13 cellular contexts compared by ENCODE assay signal in the genomic region with DNA sequence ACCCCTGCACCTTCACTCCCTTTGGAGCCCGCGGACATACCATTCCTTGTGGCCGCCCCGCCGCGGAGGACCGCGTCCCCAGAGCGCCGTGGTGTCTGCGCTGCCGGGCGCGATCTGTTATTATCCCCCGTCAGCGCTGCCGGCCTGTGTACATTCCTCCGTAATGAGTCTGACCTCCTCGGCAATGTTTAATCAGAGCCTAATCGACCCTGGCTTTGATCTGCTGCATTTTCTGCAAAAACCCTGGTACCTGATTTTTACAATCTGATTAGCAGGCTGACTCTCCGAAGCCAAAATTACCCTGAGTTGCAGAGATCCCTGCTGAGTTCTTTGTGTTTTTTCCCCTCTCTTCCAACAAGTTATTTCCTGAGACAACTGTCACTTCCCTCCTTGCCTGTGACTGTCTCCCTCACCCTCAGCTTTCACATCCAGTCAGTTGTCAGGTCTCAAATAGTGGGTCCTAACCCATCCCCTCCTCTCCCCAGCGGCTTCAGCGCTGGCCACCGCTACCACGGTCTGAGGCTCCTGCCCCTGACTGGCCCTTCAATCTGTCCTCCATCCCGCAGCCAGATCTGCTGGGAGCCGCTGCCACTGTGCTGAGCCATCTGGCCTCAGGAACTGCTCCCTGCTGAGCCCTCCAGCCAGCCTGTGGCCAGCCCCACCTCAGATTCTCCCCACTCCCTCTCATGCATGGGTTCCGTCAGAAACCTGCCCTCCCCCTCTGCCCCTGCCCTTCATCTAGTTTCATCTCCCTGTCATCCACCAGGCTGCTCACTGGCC. TPM values are rescaled to one million over a fixed set of nuclear protein-coding genes. Genes with fewer than 3 reads are reported as not detected.
A peak's percentile ranks its signal among the peaks of the same experiment; 100 is the strongest.
DNase-seq lines count a peak whose midpoint lies in the region; ATAC-seq, FAIRE-seq and TF ChIP-seq lines count a peak whose summit lies in the region.
"Had no signal": no experiment of that assay in that cellular context is flagged by ENCODE, and none has a peak within 500 bp of the region (broad histone marks: within the 10 kb centered on the region; RNA-seq: fewer than 3 reads in every experiment).

No MANE protein-coding gene starts in this region.

- no peak overlapping the region for H3K4me3 Mint-ChIP-seq in astrocyte (ENCODE audit: unreplicated experiment)
- H3K4me3 Mint-ChIP-seq: naive thymus-derived CD4-positive, alpha-beta T cell had no signal

- H3K9ac ChIP-seq in astrocyte (ENCODE audit: low read length), result peak overlapping the region; percentile 58

- peak overlapping the region; percentile 68 for H3K27ac ChIP-seq in astrocyte (ENCODE audit: low read depth, low read length)

- H2AFZ ChIP-seq in astrocyte (ENCODE audit: low read depth, low read length), result no peak overlapping the region

- FAIRE-seq in astrocyte (lab: Jason Lieb, UNC), result no peak
- FAIRE-seq: GM19239 had no signal

- H3K36me3 Mint-ChIP-seq in astrocyte (ENCODE audit: low read depth, unreplicated experiment), result no peaks in the 10 kb centered on the region
- H3K36me3 Mint-ChIP-seq: naive thymus-derived CD4-positive, alpha-beta T cell had no signal

- H3K4me1 ChIP-seq in astrocyte (ENCODE audit: insufficient read depth, low read length), result peaks cover 57% of the 10 kb centered on the region

- H3K4me3 ChIP-seq in astrocyte (ENCODE audit: insufficient read depth, low read depth, low read length), result peak overlapping the region; percentile 14

- peaks cover 5% of the 10 kb centered on the region for H3K9me3 Mint-ChIP-seq in astrocyte (ENCODE audit: unreplicated experiment)
- H3K9me3 Mint-ChIP-seq: naive thymus-derived CD4-positive, alpha-beta T cell had no signal

- H3K27me3 ChIP-seq in astrocyte (ENCODE audit: insufficient read depth, low read length), result no peaks in the 10 kb centered on the region

- no peak overlapping the region for H3K27ac Mint-ChIP-seq in astrocyte (ENCODE audit: unreplicated experiment)

- ATAC-seq in HG02885 (IDR thresholded peaks at IDR 0.05; ENCODE audit: poor library complexity, unreplicated experiment) (no peak), GM21367 (IDR thresholded peaks at IDR 0.05; ENCODE audit: unreplicated experiment) (no peak)
- ATAC-seq: naive thymus-derived CD4-positive, alpha-beta T cell had no signal

- peak; percentile 23 for DNase-seq in COLO668 (lab: John Stamatoyannopoulos, UW; ENCODE audit: unreplicated experiment)
- DNase-seq in HuH-7 (ENCODE audit: low spot score), result peak; percentile 28
- DNase-seq in astrocyte (ENCODE audit: low read depth), result peak; percentile 42
- DNase-seq in kidney tubule cell (ENCODE audit: low spot score), result peak; percentile 80
- DNase-seq in NCI-H345 (lab: John Stamatoyannopoulos, UW), result no peak
- DNase-seq in activated CD4-positive, alpha-beta T cell treated with anti-CD3 and anti-CD28 coated beads, Interleukin-2, amount 50 U/mL, for 1 hour, result no peak
- DNase-seq: activated naive CD4-positive, alpha-beta T cell; naive thymus-derived CD4-positive, alpha-beta T cell; NCI-H1048; SW 1271 had no signal

- TF ChIP-seq CTCF in astrocyte (IDR thresholded peaks at IDR 0.05; ENCODE audit: insufficient read depth, low read depth, low read length), result no peak

- H4K20me1 ChIP-seq in astrocyte (ENCODE audit: insufficient read depth, low read length), result peaks cover 100% of the 10 kb centered on the region

- no peaks in the 10 kb centered on the region for H3K36me3 ChIP-seq in astrocyte (ENCODE audit: insufficient read depth, low read length)

- H3K79me2 ChIP-seq in astrocyte (ENCODE audit: insufficient read depth, low read length), result peaks cover 76% of the 10 kb centered on the region

- H3K4me2 ChIP-seq in astrocyte (ENCODE audit: low read length), result peak overlapping the region; percentile 81

- H3K27me3 Mint-ChIP-seq in astrocyte (ENCODE audit: low read depth, unreplicated experiment), result peaks cover 70% of the 10 kb centered on the region

- H3K9me3 ChIP-seq in astrocyte (ENCODE audit: insufficient read depth, low read depth, low read length), result no peaks in the 10 kb centered on the region

- H3K4me1 Mint-ChIP-seq in astrocyte (ENCODE audit: low read depth, unreplicated experiment), result peaks cover 15% of the 10 kb centered on the region

RNA-seq across cellular contexts. Expression of a gene that starts 53.5 kb away (rescaled TPM):
- total RNA-seq in astrocyte, result 0.07 TPM in 1 of 2 replicates, not detected in the other
- total RNA-seq: naive thymus-derived CD4-positive, alpha-beta T cell had no signal

Comparison
In these comparisons a context has a peak if more than half of its experiments do, and no peak if none do; other contexts are left out.
1. DNase-seq: peak in COLO668 (single experiment), HuH-7 (single experiment), astrocyte (single experiment) and kidney tubule cell (single experiment); none in NCI-H345 (single experiment) and activated CD4-positive, alpha-beta T cell treated with anti-CD3 and anti-CD28 coated beads, Interleukin-2, amount 50 U/mL, for 1 hour (single experiment).